39 cellular contexts compared by ENCODE assay signal in genomic region chr3:41532976-41533375, GRCh38.
"Had no signal": no experiment of that assay in that cellular context is flagged by ENCODE, and none has a peak within 500 bp of the region (broad histone marks: within the 10 kb centered on the region; RNA-seq: fewer than 3 reads in every experiment).

No MANE protein-coding gene starts in this region.

- H3K4me3 ChIP-seq: cardiac muscle cell, Peyer's patch, SJSA1 had no signal

- H3K27ac Mint-ChIP-seq: activated CD4-positive, alpha-beta memory T cell treated with anti-CD3 and anti-CD28 coated beads, Interleukin-2, amount 10 ng/mL, durations not matched to agents 7 days and 5 days; activated CD8-positive, alpha-beta memory T cell treated with anti-CD3 and anti-CD28 coated beads, Interleukin-2, amount 10 ng/mL, durations not matched to agents 7 days and 5 days; activated naive CD4-positive, alpha-beta T cell treated with anti-CD3 and anti-CD28 coated beads, Interleukin-2, amount 10 ng/mL, durations not matched to agents 7 days and 5 days; activated naive CD8-positive, alpha-beta T cell; activated naive CD8-positive, alpha-beta T cell treated with anti-CD3 and anti-CD28 coated beads, Interleukin-2, amount 50 U/mL, for 24 hours; activated T-helper 2 cell treated with anti-CD3 and anti-CD28 coated beads, Interferon-gamma antibody, Interleukin-2, Interleukin-4, amounts not matched to agents 10 μg/mL and 5 μg/mL and 100 μg/mL, durations not matched to agents 14 hours and 24 hours and 36 hours; T-cell; T-helper 17 cell had no signal

- H3K36me3 ChIP-seq: brain microvascular endothelial cell, cardiac muscle cell, Peyer's patch, SJSA1, WERI-Rb-1 had no signal

- ATAC-seq: activated CD8-positive, alpha-beta memory T cell treated with anti-CD3 and anti-CD28 coated beads, Interleukin-2, amount 10 ng/mL, durations not matched to agents 7 days and 5 days; activated naive CD8-positive, alpha-beta T cell treated with anti-CD3 and anti-CD28 coated beads, Interleukin-2, amount 50 U/mL, for 24 hours; PC-3; SK-N-SH treated with all-trans-retinoic acid at 6 μM for 48 hours; T-cell; T-helper 17 cell had no signal

- H3K4me3 Mint-ChIP-seq: activated CD4-positive, alpha-beta memory T cell treated with anti-CD3 and anti-CD28 coated beads, Interleukin-2, amount 10 ng/mL, durations not matched to agents 7 days and 5 days; activated CD8-positive, alpha-beta memory T cell treated with anti-CD3 and anti-CD28 coated beads, Interleukin-2, amount 10 ng/mL, durations not matched to agents 7 days and 5 days; activated naive CD4-positive, alpha-beta T cell treated with anti-CD3 and anti-CD28 coated beads, Interleukin-2, amount 10 ng/mL, durations not matched to agents 7 days and 5 days; activated naive CD8-positive, alpha-beta T cell; activated naive CD8-positive, alpha-beta T cell treated with anti-CD3 and anti-CD28 coated beads, Interleukin-2, amount 50 U/mL, for 24 hours; central memory CD8-positive, alpha-beta T cell; T-cell; T-helper 17 cell had no signal

- H3K4me1 ChIP-seq: Peyer's patch, SJSA1 had no signal

- H3K9me3 ChIP-seq: Peyer's patch, SJSA1 had no signal

- H3K9me3 Mint-ChIP-seq: activated CD4-positive, alpha-beta memory T cell treated with anti-CD3 and anti-CD28 coated beads, Interleukin-2, amount 10 ng/mL, durations not matched to agents 7 days and 5 days; activated naive CD4-positive, alpha-beta T cell treated with anti-CD3 and anti-CD28 coated beads, Interleukin-2, amount 10 ng/mL, durations not matched to agents 7 days and 5 days; activated naive CD8-positive, alpha-beta T cell treated with anti-CD3 and anti-CD28 coated beads, Interleukin-2, amount 50 U/mL, for 24 hours; activated T-helper 2 cell treated with anti-CD3 and anti-CD28 coated beads, Interferon-gamma antibody, Interleukin-2, Interleukin-4, amounts not matched to agents 10 μg/mL and 5 μg/mL and 100 μg/mL, durations not matched to agents 14 hours and 24 hours and 36 hours; central memory CD8-positive, alpha-beta T cell had no signal

- H3K27ac ChIP-seq: brain microvascular endothelial cell, cardiac muscle cell, Peyer's patch, SJSA1, WERI-Rb-1 had no signal

- H3K27me3 ChIP-seq: brain microvascular endothelial cell, cardiac muscle cell, Peyer's patch, SJSA1 had no signal

- H3K36me3 Mint-ChIP-seq: activated CD8-positive, alpha-beta memory T cell treated with anti-CD3 and anti-CD28 coated beads, Interleukin-2, amount 10 ng/mL, durations not matched to agents 7 days and 5 days; activated naive CD4-positive, alpha-beta T cell treated with anti-CD3 and anti-CD28 coated beads, Interleukin-2, amount 10 ng/mL, durations not matched to agents 7 days and 5 days; T-cell had no signal

- H3K27me3 Mint-ChIP-seq: activated CD4-positive, alpha-beta memory T cell treated with anti-CD3 and anti-CD28 coated beads, Interleukin-2, amount 10 ng/mL, durations not matched to agents 7 days and 5 days; activated CD8-positive, alpha-beta memory T cell treated with anti-CD3 and anti-CD28 coated beads, Interleukin-2, amount 10 ng/mL, durations not matched to agents 7 days and 5 days; activated naive CD4-positive, alpha-beta T cell treated with anti-CD3 and anti-CD28 coated beads, Interleukin-2, amount 10 ng/mL, durations not matched to agents 7 days and 5 days; activated naive CD8-positive, alpha-beta T cell; activated naive CD8-positive, alpha-beta T cell treated with anti-CD3 and anti-CD28 coated beads, Interleukin-2, amount 50 U/mL, for 24 hours; central memory CD8-positive, alpha-beta T cell; T-cell; T-helper 17 cell had no signal

- DNase-seq: activated CD4-positive, alpha-beta memory T cell treated with anti-CD3 and anti-CD28 coated beads, Interleukin-2, amount 10 ng/mL, durations not matched to agents 7 days and 5 days; activated CD4-positive, alpha-beta T cell treated with anti-CD3 and anti-CD28 coated beads for 1 hour; activated CD4-positive, alpha-beta T cell treated with anti-CD3 and anti-CD28 coated beads for 48 hours; activated CD4-positive, CD25-positive, alpha-beta regulatory T cell; activated CD8-positive, alpha-beta memory T cell treated with anti-CD3 and anti-CD28 coated beads for 24 hours; activated CD8-positive, alpha-beta memory T cell treated with anti-CD3 and anti-CD28 coated beads, Interleukin-2, amount 10 ng/mL, durations not matched to agents 7 days and 5 days; activated CD8-positive, alpha-beta memory T cell treated with anti-CD3 and anti-CD28 coated beads, Interleukin-2, amount 50 U/mL, for 48 hours; activated gamma-delta T cell; activated naive CD4-positive, alpha-beta T cell treated with anti-CD3 and anti-CD28 coated beads, Interleukin-2, amount 10 ng/mL, durations not matched to agents 7 days and 5 days; activated naive CD8-positive, alpha-beta T cell treated with anti-CD3 and anti-CD28 coated beads, Interleukin-2, amount 50 U/mL, for 24 hours; anterior cingulate cortex; brain microvascular endothelial cell; Kasumi-1; KG1; MM.1S; MV-4-11; NCI-H1092; NCI-H1436 treated with DMSO at 0.1 percent for 48 hours; NCI-H187; NCI-H2081 treated with DMSO at 0.1 percent for 48 hours; NCI-H226; NCI-H446 treated with DMSO at 0.1 percent for 48 hours; NCI-H524; NCI-H69; NCI-H82; NK-92 treated with Interleukin-12 subunit alpha and Interleukin-12 subunit beta, amount 100 ng/mL, for 24 hours; PC-3; Peyer's patch; RPMI8226; SHP77 treated with DMSO at 0.1 percent for 48 hours; T-cell; T-helper 17 cell; WERI-Rb-1 had no signal

- H3K4me1 Mint-ChIP-seq: activated CD4-positive, alpha-beta memory T cell treated with anti-CD3 and anti-CD28 coated beads, Interleukin-2, amount 10 ng/mL, durations not matched to agents 7 days and 5 days; activated CD8-positive, alpha-beta memory T cell treated with anti-CD3 and anti-CD28 coated beads, Interleukin-2, amount 10 ng/mL, durations not matched to agents 7 days and 5 days; activated naive CD4-positive, alpha-beta T cell treated with anti-CD3 and anti-CD28 coated beads, Interleukin-2, amount 10 ng/mL, durations not matched to agents 7 days and 5 days; activated naive CD8-positive, alpha-beta T cell treated with anti-CD3 and anti-CD28 coated beads, Interleukin-2, amount 50 U/mL, for 24 hours; central memory CD8-positive, alpha-beta T cell; T-cell; T-helper 17 cell had no signal
